In genomic region chrX:45743081-45743533, GRCh38 we compare ENCODE assay signal across 9 cellular contexts.
A peak's percentile ranks its signal among the peaks of the same experiment; 100 is the strongest.
DNase-seq lines count a peak whose midpoint lies in the region; ATAC-seq, FAIRE-seq and TF ChIP-seq lines count a peak whose summit lies in the region.
"Had no signal": no experiment of that assay in that cellular context is flagged by ENCODE, and none has a peak within 500 bp of the region (broad histone marks: within the 10 kb centered on the region; RNA-seq: fewer than 3 reads in every experiment).

No MANE protein-coding gene starts in this region.

- intact Hi-C loops in activated B cell treated with CpG ODN at 0.5 μM for 24 hours (cut with micrococcal nuclease), result no loop called here
- intact Hi-C loops in HepG2 (cut with micrococcal nuclease; ENCODE audit: unreplicated experiment), result no loop called here

- TF ChIP-seq CTCF in activated B cell treated with CpG ODN at 0.5 μM for 24 hours (IDR thresholded peaks at IDR 0.05) (no peak), HepG2 (CRISPR knock-in tag; IDR thresholded peaks at IDR 0.05) (peak; percentile 31; the same call in 1 of the 2 replicates), GM20000 (IDR thresholded peaks at IDR 0.05; ENCODE audit: extremely low read depth, missing control alignments) (no peak)

- H3K9ac ChIP-seq in HepG2 (ENCODE audit: insufficient read depth, low read depth, low read length), result no peak overlapping the region

- no peak overlapping the region for H3K4me3 ChIP-seq in HepG2 (replicated peaks in 1 of 3; ENCODE audit: insufficient read depth in 1 of 3, low read depth in 2 of 3, low read length in 3 of 3)

- no peaks in the 10 kb centered on the region for H3K9me3 Mint-ChIP-seq in activated B cell treated with CpG ODN at 0.5 μM for 24 hours
- no peaks in the 10 kb centered on the region for H3K9me3 Mint-ChIP-seq in immature natural killer cell

- no peaks in the 10 kb centered on the region for H3K4me1 ChIP-seq in HepG2 (ENCODE audit: insufficient read depth, low read length)

- H3K79me2 ChIP-seq in HepG2 (ENCODE audit: insufficient read depth, low read length), result no peaks in the 10 kb centered on the region

- peaks cover 1 to 5% of the 10 kb centered on the region in 2 experiments; a peak in 2 of 5 replicates for H3K36me3 ChIP-seq in HepG2 (replicated peaks in 1 of 2; ENCODE audit: control insufficient read depth in 1 of 2, insufficient read depth in 2 of 2, low read length in 2 of 2)
- H3K36me3 ChIP-seq: neutrophil had no signal

- no peak overlapping the region for H3K4me3 Mint-ChIP-seq in activated B cell treated with CpG ODN at 0.5 μM for 24 hours
- no peak overlapping the region for H3K4me3 Mint-ChIP-seq in immature natural killer cell

- H2AFZ ChIP-seq in HepG2 (ENCODE audit: low read length), result no peak overlapping the region

- peak; percentile 31 for DNase-seq in ELF-1 (ENCODE audit: low read depth, low spot score)
- no peak for DNase-seq in activated B cell treated with CpG ODN at 0.5 μM for 24 hours
- DNase-seq in HepG2 (ENCODE audit: low spot score), result peak; percentile 12
- no peak for DNase-seq in immature natural killer cell
- DNase-seq in GM20000 (ENCODE audit: low spot score), result no peak
- no peak for DNase-seq in NCI-H748 (lab: John Stamatoyannopoulos, UW; ENCODE audit: unreplicated experiment)
- DNase-seq: MM.1S had no signal

- BruUV-seq in HepG2 (replicated peaks; lab: Mats Ljungman, UMichigan), result no TSS peak

- no peaks in the 10 kb centered on the region for H3K27me3 ChIP-seq in HepG2 (ENCODE audit: control insufficient read depth in 1 of 2, insufficient read depth in 2 of 2, low read length in 2 of 2)
- H3K27me3 ChIP-seq: neutrophil had no signal

- TF ChIP-seq EP300 in HepG2 (IDR thresholded peaks at IDR 0.05; ENCODE audit: low read depth in 2 of 2, low read length in 2 of 2), result no peak
- TF ChIP-seq EP300 in HepG2 (CRISPR knock-in tag; IDR thresholded peaks at IDR 0.05; ENCODE audit: borderline replicate concordance), result no peak

- no peaks in the 10 kb centered on the region for H3K9me3 ChIP-seq in HepG2 (ENCODE audit: low read length)
- H3K9me3 ChIP-seq: neutrophil had no signal

- in situ Hi-C loops in HepG2 (cut with HindIII; ENCODE audit: extremely low pct_ligation_motif_present, low pct_unique_long_range_greater_than_20kb), result loop anchor here (25.0 kb wide), 1 partner anchor 431 kb away; no protein-coding TSS in a partner anchor

- TF ChIP-seq RAD21 in HepG2 (CRISPR knock-in tag; IDR thresholded peaks at IDR 0.05), result no peak

- no peak for TF ChIP-seq POLR2A in HepG2 (IDR thresholded peaks at IDR 0.05; ENCODE audit: insufficient read depth in 1 of 2, low read depth in 2 of 2, low read length in 2 of 2)

- H3K36me3 Mint-ChIP-seq in activated B cell treated with CpG ODN at 0.5 μM for 24 hours (ENCODE audit: low read depth) (peaks cover 28% of the 10 kb centered on the region), immature natural killer cell (peaks cover 5 to 10% (median 6%) of the 10 kb centered on the region in 3 donors)

- WGBS in HepG2 (ENCODE audit: low lambda C conversion rate), result 90% methylated on average over 4 of the region's 5 CpGs

- H3K27ac Mint-ChIP-seq in activated B cell treated with CpG ODN at 0.5 μM for 24 hours, result no peak overlapping the region
- no peak overlapping the region for H3K27ac Mint-ChIP-seq in immature natural killer cell

- POLR2A ChIA-PET in activated B cell treated with CpG ODN at 0.5 μM for 24 hours (lab: Charles Lee) (no interaction called here), HepG2 (lab: Yijun Ruan, JAX) (no interaction called here)

- no peak overlapping the region for H3K27ac ChIP-seq in HepG2 (ENCODE audit: extremely low read length, insufficient read depth, low read length)
- H3K27ac ChIP-seq: neutrophil had no signal

- CTCF ChIA-PET in activated B cell treated with CpG ODN at 0.5 μM for 24 hours (lab: Charles Lee) (no interaction called here), HepG2 (lab: Yijun Ruan, JAX; ENCODE audit: low intra/inter-chr PET ratio, low total read pairs) (no interaction called here)

- ATAC-seq in HG02798 (IDR thresholded peaks at IDR 0.05; ENCODE audit: poor library complexity, unreplicated experiment) (peak; percentile 46), activated B cell treated with CpG ODN at 0.5 μM for 24 hours (ENCODE audit: low read depth) (peak; percentile 42), HepG2 (peak; percentile 90)

- FAIRE-seq in HepG2 (lab: Jason Lieb, UNC), result no peak

- H3K4me1 Mint-ChIP-seq in activated B cell treated with CpG ODN at 0.5 μM for 24 hours, result peaks cover 5% of the 10 kb centered on the region
- H3K4me1 Mint-ChIP-seq in immature natural killer cell, result peaks cover 5 to 6% of the 10 kb centered on the region in 2 donors

- no peak overlapping the region for H3K4me2 ChIP-seq in HepG2 (ENCODE audit: low read depth, low read length)

- no peaks in the 10 kb centered on the region for H4K20me1 ChIP-seq in HepG2 (ENCODE audit: insufficient read depth, low read length)

- H3K27me3 Mint-ChIP-seq in activated B cell treated with CpG ODN at 0.5 μM for 24 hours (no peaks in the 10 kb centered on the region), immature natural killer cell (ENCODE audit: low read depth in 3 of 3) (peaks cover 0 to 4% (median 2%) of the 10 kb centered on the region in 3 donors)

TF ChIP-seq in HepG2, 621 proteins besides CTCF, POLR2A, EP300 and RAD21 (continues in another document):
- TF ChIP-seq THAP7 (CRISPR knock-in tag; IDR thresholded peaks at IDR 0.05), result no peak
- TF ChIP-seq NR2F2 (IDR thresholded peaks at IDR 0.05; ENCODE audit: borderline replicate concordance, low read depth), result no peak
- TF ChIP-seq RBM22 (optimal IDR thresholded peaks at IDR 0.05; ENCODE audit: low read length), result peak; percentile 66
- TF ChIP-seq POLR2G (IDR thresholded peaks at IDR 0.05; ENCODE audit: low read depth, low read length), result 0 out of 2 replicates have a peak, but pooled peaks have one; percentile 17
- no peak for TF ChIP-seq ZNF766 (CRISPR knock-in tag; IDR thresholded peaks at IDR 0.05; ENCODE audit: borderline replicate concordance)
- TF ChIP-seq ZFP82 (CRISPR knock-in tag; IDR thresholded peaks at IDR 0.05; ENCODE audit: borderline replicate concordance), result no peak
- no peak for TF ChIP-seq ZNF362 (CRISPR knock-in tag; IDR thresholded peaks at IDR 0.05; ENCODE audit: borderline replicate concordance)
- TF ChIP-seq SIX1 (CRISPR knock-in tag; IDR thresholded peaks at IDR 0.05; ENCODE audit: borderline replicate concordance), result no peak
- no peak for TF ChIP-seq POLR2AphosphoS5 (IDR thresholded peaks at IDR 0.05; ENCODE audit: low read depth, low read length)
- TF ChIP-seq ZNF652 (CRISPR knock-in tag; IDR thresholded peaks at IDR 0.05; ENCODE audit: borderline replicate concordance, low read depth), result no peak
- no peak for TF ChIP-seq HINFP (CRISPR knock-in tag; IDR thresholded peaks at IDR 0.05; ENCODE audit: low read depth)
- TF ChIP-seq FOXA3 (CRISPR knock-in tag; IDR thresholded peaks at IDR 0.05), result no peak

Comparison
In these comparisons a context has a peak if more than half of its experiments do, and no peak if none do; other contexts are left out.
1. DNase-seq: peak in ELF-1 (single experiment) and HepG2 (single experiment); none in activated B cell treated with CpG ODN at 0.5 μM for 24 hours (single experiment), immature natural killer cell (0 of 3), GM20000 (single experiment) and NCI-H748 (single experiment).
2. Peak in every context shown above with its lines, with median percentiles within 50 percentile points of each other: ATAC-seq.